In the genomic region with DNA sequence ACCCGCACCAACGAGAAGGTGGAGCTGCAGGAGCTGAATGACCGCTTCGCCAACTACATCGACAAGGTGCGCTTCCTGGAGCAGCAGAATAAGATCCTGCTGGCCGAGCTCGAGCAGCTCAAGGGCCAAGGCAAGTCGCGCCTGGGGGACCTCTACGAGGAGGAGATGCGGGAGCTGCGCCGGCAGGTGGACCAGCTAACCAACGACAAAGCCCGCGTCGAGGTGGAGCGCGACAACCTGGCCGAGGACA, we compare ENCODE assay signal across 1 cellular context.
A peak's percentile ranks its signal among the peaks of the same experiment; 100 is the strongest.
TF ChIP-seq lines count a peak whose summit lies in the region.

No MANE protein-coding gene starts in this region.

TF ChIP-seq in K562, 482 proteins besides CTCF, POLR2A, EP300 and RAD21 (continued from another document):
- TF ChIP-seq, protein P1, sequence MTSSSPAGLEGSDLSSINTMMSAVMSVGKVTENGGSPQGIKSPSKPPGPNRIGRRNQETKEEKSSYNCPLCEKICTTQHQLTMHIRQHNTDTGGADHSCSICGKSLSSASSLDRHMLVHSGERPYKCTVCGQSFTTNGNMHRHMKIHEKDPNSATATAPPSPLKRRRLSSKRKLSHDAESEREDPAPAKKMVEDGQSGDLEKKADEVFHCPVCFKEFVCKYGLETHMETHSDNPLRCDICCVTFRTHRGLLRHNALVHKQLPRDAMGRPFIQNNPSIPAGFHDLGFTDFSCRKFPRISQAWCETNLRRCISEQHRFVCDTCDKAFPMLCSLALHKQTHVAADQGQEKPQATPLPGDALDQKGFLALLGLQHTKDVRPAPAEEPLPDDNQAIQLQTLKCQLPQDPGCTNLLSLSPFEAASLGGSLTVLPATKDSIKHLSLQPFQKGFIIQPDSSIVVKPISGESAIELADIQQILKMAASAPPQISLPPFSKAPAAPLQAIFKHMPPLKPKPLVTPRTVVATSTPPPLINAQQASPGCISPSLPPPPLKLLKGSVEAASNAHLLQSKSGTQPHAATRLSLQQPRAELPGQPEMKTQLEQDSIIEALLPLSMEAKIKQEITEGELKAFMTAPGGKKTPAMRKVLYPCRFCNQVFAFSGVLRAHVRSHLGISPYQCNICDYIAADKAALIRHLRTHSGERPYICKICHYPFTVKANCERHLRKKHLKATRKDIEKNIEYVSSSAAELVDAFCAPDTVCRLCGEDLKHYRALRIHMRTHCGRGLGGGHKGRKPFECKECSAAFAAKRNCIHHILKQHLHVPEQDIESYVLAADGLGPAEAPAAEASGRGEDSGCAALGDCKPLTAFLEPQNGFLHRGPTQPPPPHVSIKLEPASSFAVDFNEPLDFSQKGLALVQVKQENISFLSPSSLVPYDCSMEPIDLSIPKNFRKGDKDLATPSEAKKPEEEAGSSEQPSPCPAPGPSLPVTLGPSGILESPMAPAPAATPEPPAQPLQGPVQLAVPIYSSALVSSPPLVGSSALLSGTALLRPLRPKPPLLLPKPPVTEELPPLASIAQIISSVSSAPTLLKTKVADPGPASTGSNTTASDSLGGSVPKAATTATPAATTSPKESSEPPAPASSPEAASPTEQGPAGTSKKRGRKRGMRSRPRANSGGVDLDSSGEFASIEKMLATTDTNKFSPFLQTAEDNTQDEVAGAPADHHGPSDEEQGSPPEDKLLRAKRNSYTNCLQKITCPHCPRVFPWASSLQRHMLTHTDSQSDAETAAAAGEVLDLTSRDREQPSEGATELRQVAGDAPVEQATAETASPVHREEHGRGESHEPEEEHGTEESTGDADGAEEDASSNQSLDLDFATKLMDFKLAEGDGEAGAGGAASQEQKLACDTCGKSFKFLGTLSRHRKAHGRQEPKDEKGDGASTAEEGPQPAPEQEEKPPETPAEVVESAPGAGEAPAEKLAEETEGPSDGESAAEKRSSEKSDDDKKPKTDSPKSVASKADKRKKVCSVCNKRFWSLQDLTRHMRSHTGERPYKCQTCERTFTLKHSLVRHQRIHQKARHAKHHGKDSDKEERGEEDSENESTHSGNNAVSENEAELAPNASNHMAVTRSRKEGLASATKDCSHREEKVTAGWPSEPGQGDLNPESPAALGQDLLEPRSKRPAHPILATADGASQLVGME (CRISPR knock-in tag; IDR thresholded peaks at IDR 0.05) = no peak
- no peak for TF ChIP-seq MAFG (tag; conservative IDR thresholded peaks at IDR 0.05)
- TF ChIP-seq HMGN3 (IDR thresholded peaks at IDR 0.05; ENCODE audit: borderline replicate concordance, extremely low read depth, insufficient read length, low read depth, low read length) = peak; percentile 41
- TF ChIP-seq POLR3G (IDR thresholded peaks at IDR 0.05; ENCODE audit: extremely low read depth, insufficient read length, insufficient replicate concordance) = no peak
- TF ChIP-seq, protein P2, sequence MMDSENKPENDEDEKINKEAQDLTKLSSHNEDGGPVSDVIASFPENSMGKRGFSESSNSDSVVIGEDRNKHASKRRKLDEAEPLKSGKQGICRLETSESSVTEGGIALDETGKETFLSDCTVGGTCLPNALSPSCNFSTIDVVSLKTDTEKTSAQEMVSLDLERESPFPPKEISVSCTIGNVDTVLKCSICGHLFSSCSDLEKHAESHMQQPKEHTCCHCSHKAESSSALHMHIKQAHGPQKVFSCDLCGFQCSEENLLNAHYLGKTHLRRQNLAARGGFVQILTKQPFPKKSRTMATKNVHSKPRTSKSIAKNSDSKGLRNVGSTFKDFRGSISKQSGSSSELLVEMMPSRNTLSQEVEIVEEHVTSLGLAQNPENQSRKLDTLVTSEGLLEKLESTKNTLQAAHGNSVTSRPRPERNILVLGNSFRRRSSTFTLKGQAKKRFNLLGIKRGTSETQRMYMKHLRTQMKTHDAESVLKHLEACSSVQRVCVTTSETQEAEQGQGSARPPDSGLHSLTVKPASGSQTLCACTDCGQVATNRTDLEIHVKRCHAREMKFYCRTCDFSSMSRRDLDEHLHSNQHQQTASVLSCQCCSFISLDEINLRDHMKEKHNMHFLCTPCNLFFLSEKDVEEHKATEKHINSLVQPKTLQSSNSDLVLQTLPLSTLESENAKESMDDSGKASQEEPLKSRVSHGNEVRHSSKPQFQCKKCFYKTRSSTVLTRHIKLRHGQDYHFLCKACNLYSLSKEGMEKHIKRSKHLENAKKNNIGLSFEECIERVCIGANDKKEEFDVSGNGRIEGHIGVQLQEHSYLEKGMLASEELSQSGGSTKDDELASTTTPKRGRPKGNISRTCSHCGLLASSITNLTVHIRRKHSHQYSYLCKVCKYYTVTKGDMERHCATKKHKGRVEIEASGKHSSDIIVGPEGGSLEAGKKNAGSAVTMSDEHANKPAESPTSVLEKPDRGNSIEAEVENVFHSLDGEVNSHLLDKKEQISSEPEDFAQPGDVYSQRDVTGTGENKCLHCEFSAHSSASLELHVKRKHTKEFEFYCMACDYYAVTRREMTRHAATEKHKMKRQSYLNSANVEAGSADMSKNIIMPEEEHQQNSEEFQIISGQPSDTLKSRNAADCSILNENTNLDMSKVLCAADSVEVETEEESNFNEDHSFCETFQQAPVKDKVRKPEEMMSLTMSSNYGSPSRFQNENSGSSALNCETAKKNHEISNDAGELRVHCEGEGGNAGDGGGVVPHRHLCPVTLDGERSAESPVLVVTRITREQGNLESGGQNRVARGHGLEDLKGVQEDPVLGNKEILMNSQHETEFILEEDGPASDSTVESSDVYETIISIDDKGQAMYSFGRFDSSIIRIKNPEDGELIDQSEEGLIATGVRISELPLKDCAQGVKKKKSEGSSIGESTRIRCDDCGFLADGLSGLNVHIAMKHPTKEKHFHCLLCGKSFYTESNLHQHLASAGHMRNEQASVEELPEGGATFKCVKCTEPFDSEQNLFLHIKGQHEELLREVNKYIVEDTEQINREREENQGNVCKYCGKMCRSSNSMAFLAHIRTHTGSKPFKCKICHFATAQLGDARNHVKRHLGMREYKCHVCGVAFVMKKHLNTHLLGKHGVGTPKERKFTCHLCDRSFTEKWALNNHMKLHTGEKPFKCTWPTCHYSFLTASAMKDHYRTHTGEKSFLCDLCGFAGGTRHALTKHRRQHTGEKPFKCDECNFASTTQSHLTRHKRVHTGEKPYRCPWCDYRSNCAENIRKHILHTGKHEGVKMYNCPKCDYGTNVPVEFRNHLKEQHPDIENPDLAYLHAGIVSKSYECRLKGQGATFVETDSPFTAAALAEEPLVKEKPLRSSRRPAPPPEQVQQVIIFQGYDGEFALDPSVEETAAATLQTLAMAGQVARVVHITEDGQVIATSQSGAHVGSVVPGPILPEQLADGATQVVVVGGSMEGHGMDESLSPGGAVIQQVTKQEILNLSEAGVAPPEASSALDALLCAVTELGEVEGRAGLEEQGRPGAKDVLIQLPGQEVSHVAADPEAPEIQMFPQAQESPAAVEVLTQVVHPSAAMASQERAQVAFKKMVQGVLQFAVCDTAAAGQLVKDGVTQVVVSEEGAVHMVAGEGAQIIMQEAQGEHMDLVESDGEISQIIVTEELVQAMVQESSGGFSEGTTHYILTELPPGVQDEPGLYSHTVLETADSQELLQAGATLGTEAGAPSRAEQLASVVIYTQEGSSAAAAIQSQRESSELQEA (IDR thresholded peaks at IDR 0.05; ENCODE audit: low read depth) = no peak
- TF ChIP-seq, protein P3, sequence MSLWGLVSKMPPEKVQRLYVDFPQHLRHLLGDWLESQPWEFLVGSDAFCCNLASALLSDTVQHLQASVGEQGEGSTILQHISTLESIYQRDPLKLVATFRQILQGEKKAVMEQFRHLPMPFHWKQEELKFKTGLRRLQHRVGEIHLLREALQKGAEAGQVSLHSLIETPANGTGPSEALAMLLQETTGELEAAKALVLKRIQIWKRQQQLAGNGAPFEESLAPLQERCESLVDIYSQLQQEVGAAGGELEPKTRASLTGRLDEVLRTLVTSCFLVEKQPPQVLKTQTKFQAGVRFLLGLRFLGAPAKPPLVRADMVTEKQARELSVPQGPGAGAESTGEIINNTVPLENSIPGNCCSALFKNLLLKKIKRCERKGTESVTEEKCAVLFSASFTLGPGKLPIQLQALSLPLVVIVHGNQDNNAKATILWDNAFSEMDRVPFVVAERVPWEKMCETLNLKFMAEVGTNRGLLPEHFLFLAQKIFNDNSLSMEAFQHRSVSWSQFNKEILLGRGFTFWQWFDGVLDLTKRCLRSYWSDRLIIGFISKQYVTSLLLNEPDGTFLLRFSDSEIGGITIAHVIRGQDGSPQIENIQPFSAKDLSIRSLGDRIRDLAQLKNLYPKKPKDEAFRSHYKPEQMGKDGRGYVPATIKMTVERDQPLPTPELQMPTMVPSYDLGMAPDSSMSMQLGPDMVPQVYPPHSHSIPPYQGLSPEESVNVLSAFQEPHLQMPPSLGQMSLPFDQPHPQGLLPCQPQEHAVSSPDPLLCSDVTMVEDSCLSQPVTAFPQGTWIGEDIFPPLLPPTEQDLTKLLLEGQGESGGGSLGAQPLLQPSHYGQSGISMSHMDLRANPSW (CRISPR knock-in tag; IDR thresholded peaks at IDR 0.05) = 0 out of 2 replicates have a peak, but pooled peaks have one; percentile 38
- no peak for TF ChIP-seq ZNF224 (CRISPR knock-in tag; IDR thresholded peaks at IDR 0.05)
- no peak for TF ChIP-seq TCF3 (CRISPR knock-in tag; IDR thresholded peaks at IDR 0.05)
- peak; percentile 25; the same call in 1 of the 2 replicates for TF ChIP-seq CREB1 (IDR thresholded peaks at IDR 0.05)
- no peak for TF ChIP-seq CREB1 (CRISPR knock-in tag; IDR thresholded peaks at IDR 0.05)
- TF ChIP-seq SRSF1 (IDR thresholded peaks at IDR 0.05; ENCODE audit: low read depth, low read length) = peak; percentile 33; the same call in 1 of the 2 replicates
- no peak for TF ChIP-seq RHOXF2B (CRISPR knock-in tag; conservative IDR thresholded peaks at IDR 0.05)
- 0 out of 2 replicates have a peak, but pooled peaks have one; percentile 6 for TF ChIP-seq ZNF124 (CRISPR knock-in tag; IDR thresholded peaks at IDR 0.05)
- TF ChIP-seq SMARCA4 (IDR thresholded peaks at IDR 0.05) = no peak
- TF ChIP-seq SAP30 (IDR thresholded peaks at IDR 0.05; ENCODE audit: borderline replicate concordance, insufficient read depth, low read depth, low read length, poor library complexity, severe bottlenecking) = peak; percentile 56
- no peak for TF ChIP-seq ETV6 (IDR thresholded peaks at IDR 0.05; ENCODE audit: borderline replicate concordance in 1 of 2, low read depth in 2 of 2, low read length in 1 of 2)
- 0 out of 2 replicates have a peak, but pooled peaks have one; percentile 3 for TF ChIP-seq ETV6 (CRISPR knock-in tag; IDR thresholded peaks at IDR 0.05; ENCODE audit: borderline replicate concordance)
- TF ChIP-seq NBN (IDR thresholded peaks at IDR 0.05; ENCODE audit: low read depth) = peak; percentile 20; the same call in 1 of the 2 replicates
- TF ChIP-seq RBFOX2 (IDR thresholded peaks at IDR 0.05; ENCODE audit: low read depth, low read length) = peak; percentile 91
- TF ChIP-seq ZNF507 (tag; conservative IDR thresholded peaks at IDR 0.05) = no peak
- TF ChIP-seq, protein P4, sequence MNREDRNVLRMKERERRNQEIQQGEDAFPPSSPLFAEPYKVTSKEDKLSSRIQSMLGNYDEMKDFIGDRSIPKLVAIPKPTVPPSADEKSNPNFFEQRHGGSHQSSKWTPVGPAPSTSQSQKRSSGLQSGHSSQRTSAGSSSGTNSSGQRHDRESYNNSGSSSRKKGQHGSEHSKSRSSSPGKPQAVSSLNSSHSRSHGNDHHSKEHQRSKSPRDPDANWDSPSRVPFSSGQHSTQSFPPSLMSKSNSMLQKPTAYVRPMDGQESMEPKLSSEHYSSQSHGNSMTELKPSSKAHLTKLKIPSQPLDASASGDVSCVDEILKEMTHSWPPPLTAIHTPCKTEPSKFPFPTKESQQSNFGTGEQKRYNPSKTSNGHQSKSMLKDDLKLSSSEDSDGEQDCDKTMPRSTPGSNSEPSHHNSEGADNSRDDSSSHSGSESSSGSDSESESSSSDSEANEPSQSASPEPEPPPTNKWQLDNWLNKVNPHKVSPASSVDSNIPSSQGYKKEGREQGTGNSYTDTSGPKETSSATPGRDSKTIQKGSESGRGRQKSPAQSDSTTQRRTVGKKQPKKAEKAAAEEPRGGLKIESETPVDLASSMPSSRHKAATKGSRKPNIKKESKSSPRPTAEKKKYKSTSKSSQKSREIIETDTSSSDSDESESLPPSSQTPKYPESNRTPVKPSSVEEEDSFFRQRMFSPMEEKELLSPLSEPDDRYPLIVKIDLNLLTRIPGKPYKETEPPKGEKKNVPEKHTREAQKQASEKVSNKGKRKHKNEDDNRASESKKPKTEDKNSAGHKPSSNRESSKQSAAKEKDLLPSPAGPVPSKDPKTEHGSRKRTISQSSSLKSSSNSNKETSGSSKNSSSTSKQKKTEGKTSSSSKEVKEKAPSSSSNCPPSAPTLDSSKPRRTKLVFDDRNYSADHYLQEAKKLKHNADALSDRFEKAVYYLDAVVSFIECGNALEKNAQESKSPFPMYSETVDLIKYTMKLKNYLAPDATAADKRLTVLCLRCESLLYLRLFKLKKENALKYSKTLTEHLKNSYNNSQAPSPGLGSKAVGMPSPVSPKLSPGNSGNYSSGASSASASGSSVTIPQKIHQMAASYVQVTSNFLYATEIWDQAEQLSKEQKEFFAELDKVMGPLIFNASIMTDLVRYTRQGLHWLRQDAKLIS (CRISPR knock-in tag; IDR thresholded peaks at IDR 0.05) = peak; percentile 97
